Comparison of ENCODE assay signal across 8 cellular contexts in genomic region chr22:43014062-43014875, GRCh38. TPM values are rescaled to one million over a fixed set of nuclear protein-coding genes. Genes with fewer than 3 reads are reported as not detected.
A peak's percentile ranks its signal among the peaks of the same experiment; 100 is the strongest.
DNase-seq lines count a peak whose midpoint lies in the region; FAIRE-seq and TF ChIP-seq lines count a peak whose summit lies in the region.

No MANE protein-coding gene starts in this region.

- no peak overlapping the region for H2AK5ac ChIP-seq in H1 (ENCODE audit: low read depth, low read length)

- peaks cover 22% of the 10 kb centered on the region for H3K4me1 Mint-ChIP-seq in activated CD4-positive, alpha-beta T cell treated with anti-CD3 and anti-CD28 coated beads, Interleukin-2, amount 10 ng/mL, durations not matched to agents 7 days and 5 days
- peaks cover 28% of the 10 kb centered on the region for H3K4me1 Mint-ChIP-seq in type B pancreatic cell (ENCODE audit: unreplicated experiment)

- no peak for FAIRE-seq in H1 (lab: Jason Lieb, UNC)

- H2BK20ac ChIP-seq in H1 (ENCODE audit: low read length): no peak overlapping the region

- CTCF ChIA-PET in activated CD4-positive, alpha-beta T cell treated with anti-CD3 and anti-CD28 coated beads, Interleukin-2, amount 10 ng/mL, durations not matched to agents 7 days and 5 days (lab: Charles Lee): interaction anchor here (0.6 to 1.3 kb wide), 6 partner anchors 9 to 34 kb away, joined by 3 to 6 read pairs (median 3); no protein-coding TSS in a partner anchor
- CTCF ChIA-PET in H1 (lab: Charles Lee; ENCODE audit: partially characterized antibody): interaction anchor here (0.6 to 2.1 kb wide), 8 partner anchors 10 to 146 kb away, joined by 3 to 6 read pairs (median 4); no protein-coding TSS in a partner anchor

- H2BK12ac ChIP-seq in H1 (ENCODE audit: low read depth, low read length): no peak overlapping the region

- TF ChIP-seq CTCF in H1 (IDR thresholded peaks at IDR 0.05; ENCODE audit: control extremely low read depth in 1 of 3, insufficient read depth in 1 of 3, low read depth in 1 of 3, low read length in 3 of 3) (no peak), type B pancreatic cell (conservative IDR thresholded peaks at IDR 0.05) (no peak)

- H4K5ac ChIP-seq in H1 (ENCODE audit: insufficient read length, low read depth, low read length): peak overlapping the region; percentile 5

- H3K4me1 ChIP-seq in H1 (replicated peaks in 1 of 4; ENCODE audit: control insufficient read depth in 3 of 4, insufficient read depth in 4 of 4, low read length in 3 of 4) (peaks cover 7 to 16% (median 10%) of the 10 kb centered on the region in 4 experiments), muscle layer of duodenum (ENCODE audit: control insufficient read depth in 1 of 2, insufficient read depth in 2 of 2, low read length in 2 of 2) (peaks cover 12 to 18% of the 10 kb centered on the region in 2 donors)

- H4K8ac ChIP-seq in H1 (ENCODE audit: extremely low read depth, insufficient read depth, low read length): peak overlapping the region; percentile 59; the same call in 1 of the 2 replicates

- TF ChIP-seq POLR2A in H1 (IDR thresholded peaks at IDR 0.05; ENCODE audit: control extremely low read depth in 1 of 2, low read depth in 2 of 2, low read length in 2 of 2): no peak; a peak in 1 of 3 replicates

- no peak overlapping the region for H3K56ac ChIP-seq in H1 (replicated peaks; ENCODE audit: insufficient read length, low read depth, low read length)

- H3K23me2 ChIP-seq in H1 (ENCODE audit: low read depth, low read length): peaks cover 14% of the 10 kb centered on the region

- TF ChIP-seq RAD21 in H1 (IDR thresholded peaks at IDR 0.05 in 1 of 2, conservative IDR thresholded peaks at IDR 0.05 in 1 of 2; ENCODE audit: low read depth in 2 of 2, low read length in 2 of 2): no peak

- peaks cover 10% of the 10 kb centered on the region for H3K79me1 ChIP-seq in H1 (ENCODE audit: low read depth, low read length)

- peak overlapping the region; percentile 72 to 98 for H3K4me2 ChIP-seq in H1 (ENCODE audit: insufficient read depth in 1 of 2, low read depth in 2 of 2, low read length in 2 of 2)

- peaks cover 16 to 48% of the 10 kb centered on the region in 2 experiments for H3K79me2 ChIP-seq in H1 (ENCODE audit: control insufficient read depth in 1 of 2, insufficient read depth in 2 of 2, low read length in 2 of 2)

- H3K36me3 ChIP-seq in H1 (ENCODE audit: control insufficient read depth in 2 of 4, insufficient read depth in 4 of 4, low read length in 3 of 4) (no peaks in the 10 kb centered on the region), muscle layer of duodenum (ENCODE audit: control insufficient read depth in 1 of 2, insufficient read depth in 2 of 2, low read length in 2 of 2) (no peaks in the 10 kb centered on the region)

- peak overlapping the region; percentile 89 for H3K27ac Mint-ChIP-seq in activated CD4-positive, alpha-beta T cell treated with anti-CD3 and anti-CD28 coated beads, Interleukin-2, amount 10 ng/mL, durations not matched to agents 7 days and 5 days
- H3K27ac Mint-ChIP-seq in type B pancreatic cell: peak overlapping the region; percentile 92

- H3K14ac ChIP-seq in H1 (ENCODE audit: insufficient read length): no peak overlapping the region

- no peak overlapping the region for H2AFZ ChIP-seq in H1 (ENCODE audit: low read length)

- H2BK120ac ChIP-seq in H1 (replicated peaks; ENCODE audit: low read depth, low read length): no peak overlapping the region

- DNase-seq in NCI-H1694 (lab: John Stamatoyannopoulos, UW) (peak; percentile 15), NCI-H1694 treated with DMSO at 0.1 percent for 48 hours (lab: John Stamatoyannopoulos, UW) (no peak), HuH-7 (ENCODE audit: low spot score) (peak; percentile 47), H1 (ENCODE audit: low read depth in 1 of 2, low spot score in 2 of 2) (peak in 1 of 2 experiments; percentile 75), type B pancreatic cell (ENCODE audit: extremely low spot score, unreplicated experiment) (no peak), NCI-H226 (no peak)
- peak; percentile 44 for DNase-seq in activated CD4-positive, alpha-beta T cell treated with anti-CD3 and anti-CD28 coated beads, Interleukin-2, amount 10 ng/mL, durations not matched to agents 7 days and 5 days

- no peak overlapping the region for H3K4ac ChIP-seq in H1 (replicated peaks; ENCODE audit: insufficient read length, low read depth, low read length)

- H3K4me3 Mint-ChIP-seq in activated CD4-positive, alpha-beta T cell treated with anti-CD3 and anti-CD28 coated beads, Interleukin-2, amount 10 ng/mL, durations not matched to agents 7 days and 5 days: peak overlapping the region; percentile 95
- peak overlapping the region; percentile 96 for H3K4me3 Mint-ChIP-seq in type B pancreatic cell

- H2BK15ac ChIP-seq in H1 (ENCODE audit: low read length): no peak overlapping the region

- no peak overlapping the region for H4K91ac ChIP-seq in H1 (replicated peaks; ENCODE audit: insufficient read length, low read length)

- no peak overlapping the region for H3K27ac ChIP-seq in H1 (ENCODE audit: low read depth, low read length)
- H3K27ac ChIP-seq in muscle layer of duodenum (ENCODE audit: low read length): peak overlapping the region; percentile 51

- H3K27me3 Mint-ChIP-seq in activated CD4-positive, alpha-beta T cell treated with anti-CD3 and anti-CD28 coated beads, Interleukin-2, amount 10 ng/mL, durations not matched to agents 7 days and 5 days: peaks cover 3% of the 10 kb centered on the region
- H3K27me3 Mint-ChIP-seq in type B pancreatic cell: no peaks in the 10 kb centered on the region

- H3K4me3 ChIP-seq in H1 (ENCODE audit: extremely low read depth in 1 of 4, insufficient read depth in 2 of 4, low read depth in 3 of 4, low read length in 4 of 4) (peak overlapping the region; percentile 67 to 87 (median 86)), muscle layer of duodenum (ENCODE audit: low read depth in 1 of 2, low read length in 2 of 2) (peak overlapping the region; percentile 76 to 87)

- H3K27me3 ChIP-seq in H1 (replicated peaks in 1 of 4; ENCODE audit: control insufficient read depth in 3 of 4, extremely low read depth in 1 of 4, insufficient read depth in 3 of 4, low read length in 3 of 4) (peaks cover 0 to 5% (median 3%) of the 10 kb centered on the region in 4 experiments; a peak in 4 of 7 replicates), muscle layer of duodenum (ENCODE audit: low read depth, low read length) (no peaks in the 10 kb centered on the region)

- H2BK5ac ChIP-seq in H1 (ENCODE audit: low read depth, low read length): peak overlapping the region; percentile 83

- peak overlapping the region; percentile 87 for H3K18ac ChIP-seq in H1 (ENCODE audit: extremely low read depth, low read length)

- no peaks in the 10 kb centered on the region for H3K9me3 Mint-ChIP-seq in activated CD4-positive, alpha-beta T cell treated with anti-CD3 and anti-CD28 coated beads, Interleukin-2, amount 10 ng/mL, durations not matched to agents 7 days and 5 days
- H3K9me3 Mint-ChIP-seq in type B pancreatic cell: no peaks in the 10 kb centered on the region

- H3K9me3 ChIP-seq in H1 (ENCODE audit: insufficient read depth in 2 of 2, low read depth in 1 of 2, low read length in 1 of 2) (no peaks in the 10 kb centered on the region), muscle layer of duodenum (ENCODE audit: control insufficient read depth in 1 of 2, low read length in 2 of 2) (no peaks in the 10 kb centered on the region)

- no peaks in the 10 kb centered on the region for H3K36me3 Mint-ChIP-seq in activated CD4-positive, alpha-beta T cell treated with anti-CD3 and anti-CD28 coated beads, Interleukin-2, amount 10 ng/mL, durations not matched to agents 7 days and 5 days (ENCODE audit: low read depth)
- H3K36me3 Mint-ChIP-seq in type B pancreatic cell: no peaks in the 10 kb centered on the region

- peak overlapping the region in 3 of 4 experiments; percentile 48 to 75 (median 53); a peak in 6 of 7 replicates for H3K9ac ChIP-seq in H1 (replicated peaks in 1 of 4; ENCODE audit: extremely low read depth in 1 of 4, low read depth in 3 of 4, low read length in 3 of 4)

- TF ChIP-seq EP300 in H1 (IDR thresholded peaks at IDR 0.05; ENCODE audit: borderline replicate concordance in 1 of 2, low read depth in 2 of 2, low read length in 2 of 2): no peak

- POLR2A ChIA-PET in activated CD4-positive, alpha-beta T cell treated with anti-CD3 and anti-CD28 coated beads, Interleukin-2, amount 10 ng/mL, durations not matched to agents 7 days and 5 days (lab: Charles Lee): no interaction called here
- POLR2A ChIA-PET in H1 (lab: Charles Lee; ENCODE audit: partially characterized antibody): interaction anchor here (0.9 to 7.5 kb wide), 46 partner anchors 9 to 399 kb away, joined by 3 to 94 read pairs (median 7); partner anchors contain the start of genes BIK, CYB5R3 and POLDIP3

- 3% methylated on average over 18 of the region's 47 CpGs; no CpG with 5 or more reads in 1 of the 2 experiments for WGBS in H1 (ENCODE audit: extremely low coverage in 1 of 2, insufficient coverage in 1 of 2, insufficient read length in 1 of 2, insufficient replicate concordance in 2 of 2, low coverage in 1 of 2, low lambda C conversion rate in 2 of 2, missing lambda C conversion rate in 1 of 2), 2 experiments

- H4K20me1 ChIP-seq in H1 (replicated peaks in 1 of 2; ENCODE audit: control insufficient read depth in 1 of 2, insufficient read depth in 2 of 2, low read length in 2 of 2): peaks cover 11 to 15% of the 10 kb centered on the region in 2 experiments

- no peak overlapping the region for H3K23ac ChIP-seq in H1 (ENCODE audit: insufficient read length)

TF ChIP-seq in H1, 55 proteins besides CTCF, POLR2A, EP300 and RAD21 (continues in another document):
- no peak for TF ChIP-seq SP2 (IDR thresholded peaks at IDR 0.05; ENCODE audit: low read length)
- TF ChIP-seq TAF1 (IDR thresholded peaks at IDR 0.05; ENCODE audit: low read depth, low read length): no peak; the same call in 1 of the 2 replicates
- peak in 1 of 2 experiments; percentile 23; a peak in 1 of 4 replicates for TF ChIP-seq SIN3A (conservative IDR thresholded peaks at IDR 0.05 in 1 of 2, IDR thresholded peaks at IDR 0.05 in 1 of 2; ENCODE audit: low read depth in 1 of 2, low read length in 2 of 2)
- TF ChIP-seq TBP (IDR thresholded peaks at IDR 0.05; ENCODE audit: low read depth, low read length): no peak
- TF ChIP-seq ZNF274 (IDR thresholded peaks at IDR 0.05; ENCODE audit: borderline replicate concordance, extremely low read depth, low read length): no peak

RNA-seq across cellular contexts. Expression of gene PACSIN2, which starts 0.7 kb away (rescaled TPM):
- total RNA-seq in activated CD4-positive, alpha-beta T cell treated with anti-CD3 and anti-CD28 coated beads, Interleukin-2, amount 10 ng/mL, durations not matched to agents 7 days and 5 days: 10 to 100 TPM; 32.3 to 35.8 TPM
- 62.6 and 64.2 TPM in 2 replicates for total RNA-seq in H1 (2021; fragmentation: NEBNext Ultra II Directional; extraction: Animal tissue kit (Norgen Biotek cat#: 25700))
- 44.8 and 57.8 TPM in 2 replicates for polyA plus RNA-seq in H1 (2011; rRNA removed)
- 73.7 TPM for polyA plus RNA-seq in H1 (2011; cell fraction: cytosol; rRNA removed)
- polyA plus RNA-seq in H1 (2011; cell fraction: nucleus; rRNA removed): 60.0 TPM
- polyA plus RNA-seq in H1 (2012, experiment 1 of 2): 48.4 to 49.4 TPM (median 48.9 TPM) in 4 replicates
- polyA plus RNA-seq in H1 (2012, experiment 2 of 2): 18.3 TPM
- 32.1 TPM for polyA plus RNA-seq in H1 (2013, experiment 1 of 2)
- 31.1 TPM for polyA plus RNA-seq in H1 (2013, experiment 2 of 2)
- 34.2 and 37.0 TPM in 2 replicates for polyA minus RNA-seq in H1 (2011; rRNA and poly(A)+ RNA removed)
- polyA minus RNA-seq in H1 (2011; cell fraction: cytosol; rRNA and poly(A)+ RNA removed): 19.7 TPM
- 19.7 TPM for polyA minus RNA-seq in H1 (2011; cell fraction: nucleus; rRNA and poly(A)+ RNA removed)
- total RNA-seq in type B pancreatic cell (ENCODE audit: low replicate concordance): 53.4 and 89.1 TPM in 2 replicates

Comparison
In these comparisons a context has a peak if more than half of its experiments do, and no peak if none do; other contexts are left out.
1. DNase-seq: peak in NCI-H1694 (single experiment), HuH-7 (single experiment) and activated CD4-positive, alpha-beta T cell treated with anti-CD3 and anti-CD28 coated beads, Interleukin-2, amount 10 ng/mL, durations not matched to agents 7 days and 5 days (single experiment); none in NCI-H1694 treated with DMSO at 0.1 percent for 48 hours (single experiment), type B pancreatic cell (single experiment) and NCI-H226 (single experiment).